8 cellular contexts compared by ENCODE assay signal in genomic region chr16:31032736-31033708, GRCh38. TPM values are rescaled to one million over a fixed set of nuclear protein-coding genes. Genes with fewer than 3 reads are reported as not detected.
DNase-seq lines count a peak whose midpoint lies in the region; ATAC-seq, FAIRE-seq and TF ChIP-seq lines count a peak whose summit lies in the region.

Gene STX4 (plus strand): TSS chr16:31033558. CDS start chr16:31033806, 248 bp downstream.

- dilution Hi-C loops in mammary epithelial cell (cut with HindIII; ENCODE audit: low sequenced_read_pairs), result loop anchor here (10.0 kb wide), 1 partner anchor 112 kb away; no protein-coding TSS in a partner anchor

- CTCF ChIA-PET in A673 (lab: Charles Lee) (interaction anchor here (0.7 kb wide), 1 partner anchor 26 kb away, joined by 3 read pairs; no protein-coding TSS in a partner anchor), mammary epithelial cell (lab: Charles Lee; ENCODE audit: low non-redundant PET) (no interaction called here)

- H3K27me3 ChIP-seq in A673 (replicated peaks; ENCODE audit: insufficient read depth, low read depth, low read length, poor library complexity), result no peaks in the 10 kb centered on the region
- no peaks in the 10 kb centered on the region for H3K27me3 ChIP-seq in WERI-Rb-1 (ENCODE audit: insufficient read depth, low read depth, severe bottlenecking)
- H3K27me3 ChIP-seq in mammary epithelial cell (ENCODE audit: insufficient read depth, low read length), result no peaks in the 10 kb centered on the region
- H3K27me3 ChIP-seq in iPS-20b (ENCODE audit: insufficient read depth, low read length), result no peaks in the 10 kb centered on the region; the same call in 1 of the 2 replicates
- no peaks in the 10 kb centered on the region for H3K27me3 ChIP-seq in small intestine (ENCODE audit: control insufficient read depth in 2 of 2, insufficient read depth in 2 of 2, low read length in 2 of 2)

- H3K36me3 ChIP-seq in A673 (ENCODE audit: insufficient read depth, low read length, poor library complexity, severe bottlenecking) (no peaks in the 10 kb centered on the region), WERI-Rb-1 (no peaks in the 10 kb centered on the region), mammary epithelial cell (ENCODE audit: insufficient read depth, low read length) (no peaks in the 10 kb centered on the region), iPS-20b (ENCODE audit: insufficient read depth, low read depth, low read length) (peaks cover 5% of the 10 kb centered on the region; the same call in 1 of the 2 replicates), small intestine (ENCODE audit: control insufficient read depth in 2 of 2, insufficient read depth in 2 of 2, low read length in 2 of 2) (peaks cover 2 to 5% of the 10 kb centered on the region in 2 donors)

- H3K27ac ChIP-seq in A673 (ENCODE audit: low read depth, low read length, poor library complexity, severe bottlenecking) (peak within 1 kb of the TSS; percentile 83), WERI-Rb-1 (peak within 1 kb of the TSS; percentile 71), mammary epithelial cell (ENCODE audit: insufficient read depth, low read depth, low read length) (peak within 1 kb of the TSS; percentile 78), iPS-20b (ENCODE audit: low read length) (peak within 1 kb of the TSS; percentile 38), small intestine (ENCODE audit: low read depth in 1 of 2, low read length in 1 of 2) (peak within 1 kb of the TSS; percentile 88 to 98)

- intact Hi-C loops in A673 (cut with micrococcal nuclease; ENCODE audit: unreplicated experiment) (no loop called here), mammary epithelial cell (cut with micrococcal nuclease) (loop anchor here (1.0 to 2.0 kb wide), 5 partner anchors 35 to 110 kb away; partner anchors contain the start of genes HSD3B7, VKORC1, ZNF646 and ZNF668)

- peaks cover 22% of the 10 kb centered on the region for H3K79me2 ChIP-seq in mammary epithelial cell (ENCODE audit: insufficient read depth, low read length)

- DNase-seq in A673 (ENCODE audit: low spot score) (peak; percentile 98), NCI-H2196 treated with DMSO at 0.1 percent for 48 hours (lab: John Stamatoyannopoulos, UW; ENCODE audit: unreplicated experiment) (peak; percentile 84), WERI-Rb-1 (peak; percentile 96), mammary epithelial cell (peak; percentile 95), small intestine (peak; percentile 98)

- TSS peak; percentile 79 for BruUV-seq in A673 (replicated peaks; lab: Mats Ljungman, UMichigan)
- TSS peak; percentile 49 for BruUV-seq in mammary epithelial cell (replicated peaks; lab: Mats Ljungman, UMichigan)

- WGBS in mammary epithelial cell (ENCODE audit: low coverage, missing lambda C conversion rate), result 1% methylated on average over 61 of the region's 75 CpGs
- 0 to 1% (median 1%) methylated on average over 75 of the region's 75 CpGs for WGBS in small intestine, 3 donors

- FAIRE-seq in small intestine (lab: Jason Lieb, UNC), result no peak

- in situ Hi-C loops in mammary epithelial cell (cut with MboI; ENCODE audit: low sequenced_read_pairs in 2 of 2), result no loop called here

- H3K4me3 ChIP-seq in A673 (ENCODE audit: low read depth, low read length, poor library complexity, severe bottlenecking) (peak within 1 kb of the TSS; percentile 77), WERI-Rb-1 (ENCODE audit: low read depth, low read length) (peak within 1 kb of the TSS; percentile 81), mammary epithelial cell (replicated peaks in 1 of 3; ENCODE audit: insufficient read depth in 1 of 3, low read depth in 2 of 3, low read length in 3 of 3) (peak within 1 kb of the TSS; percentile 82 to 94 (median 89)), iPS-20b (ENCODE audit: low read length) (peak within 1 kb of the TSS; percentile 82), small intestine (ENCODE audit: low read depth in 1 of 2, low read length in 2 of 2) (peak within 1 kb of the TSS; percentile 96)

- peak within 1 kb of the TSS; percentile 96 for H2AFZ ChIP-seq in mammary epithelial cell (ENCODE audit: low read depth, low read length)

- H3K4me2 ChIP-seq in mammary epithelial cell (ENCODE audit: insufficient read depth, low read depth, low read length), result peak within 1 kb of the TSS; percentile 96

- H3K9ac ChIP-seq in mammary epithelial cell (ENCODE audit: insufficient read depth, low read length), result peak within 1 kb of the TSS; percentile 74
- H3K9ac ChIP-seq in iPS-20b (ENCODE audit: low read depth, low read length), result peak within 1 kb of the TSS; percentile 73; the same call in 1 of the 2 replicates

- POLR2A ChIA-PET in A673 (lab: Charles Lee; ENCODE audit: low non-redundant PET), result interaction anchor here (0.7 kb wide), 1 partner anchor 189 kb away, joined by 3 read pairs; no protein-coding TSS in a partner anchor

- H3K9me3 ChIP-seq in A673 (ENCODE audit: low read depth, low read length, poor library complexity, severe bottlenecking), result no peaks in the 10 kb centered on the region
- no peaks in the 10 kb centered on the region for H3K9me3 ChIP-seq in WERI-Rb-1 (ENCODE audit: severe bottlenecking)
- no peaks in the 10 kb centered on the region for H3K9me3 ChIP-seq in mammary epithelial cell (replicated peaks; ENCODE audit: insufficient read depth, low read length)
- no peaks in the 10 kb centered on the region for H3K9me3 ChIP-seq in iPS-20b (ENCODE audit: insufficient read depth, low read depth, low read length)
- no peaks in the 10 kb centered on the region for H3K9me3 ChIP-seq in small intestine (ENCODE audit: control insufficient read depth, low read depth)

- H4K20me1 ChIP-seq in mammary epithelial cell (ENCODE audit: insufficient read depth, low read length), result no peaks in the 10 kb centered on the region

- ATAC-seq in GM18870 (IDR thresholded peaks at IDR 0.05; ENCODE audit: unreplicated experiment) (peak; percentile 74), HG03135 (IDR thresholded peaks at IDR 0.05; ENCODE audit: unreplicated experiment) (peak; percentile 71)

- peaks cover 7% of the 10 kb centered on the region for H3K4me1 ChIP-seq in A673 (ENCODE audit: insufficient read depth, low read length, poor library complexity, severe bottlenecking)
- peaks cover 12% of the 10 kb centered on the region for H3K4me1 ChIP-seq in mammary epithelial cell (ENCODE audit: insufficient read depth, low read length)
- H3K4me1 ChIP-seq in iPS-20b (ENCODE audit: insufficient read depth, low read length), result no peaks in the 10 kb centered on the region
- peaks cover 0 to 3% of the 10 kb centered on the region in 2 donors for H3K4me1 ChIP-seq in small intestine (ENCODE audit: control insufficient read depth in 2 of 2, insufficient read depth in 1 of 2, low read depth in 1 of 2, low read length in 1 of 2)

- no peak for TF ChIP-seq CTCF in A673 (conservative IDR thresholded peaks at IDR 0.05; ENCODE audit: low read depth, low read length)
- TF ChIP-seq CTCF in WERI-Rb-1 (IDR thresholded peaks at IDR 0.05; ENCODE audit: low read depth, low read length), result no peak
- no peak for TF ChIP-seq CTCF in mammary epithelial cell (conservative IDR thresholded peaks at IDR 0.05 in 1 of 2, IDR thresholded peaks at IDR 0.05 in 1 of 2; ENCODE audit: extremely low read depth in 1 of 2, insufficient read depth in 1 of 2, low read depth in 1 of 2, low read length in 2 of 2)

RNA-seq across cellular contexts. Expression of gene STX4, which starts in this region (rescaled TPM):
- 31.2 and 35.1 TPM in 2 replicates for total RNA-seq in A673 (2021)
- total RNA-seq in mammary epithelial cell, result 10 to 100 TPM; 13.3 to 64.3 TPM
- polyA plus RNA-seq in mammary epithelial cell, result 46.1 TPM
- polyA minus RNA-seq in mammary epithelial cell, result 73.1 TPM
- 100 to 1,000 TPM in 2 of 3 donors, 10 to 100 TPM in 1; 64.6 to 115 (median 111) TPM for polyA plus RNA-seq in small intestine

Comparison
In these comparisons a context has a peak if more than half of its experiments do, and no peak if none do; other contexts are left out.
1. Peak in every context shown above with its lines: DNase-seq, ATAC-seq, H3K4me3 ChIP-seq and H3K27ac ChIP-seq.
2. H3K27ac ChIP-seq: peak in every context shown above with its lines; median percentile 93 in small intestine; 83 in A673; 78 in mammary epithelial cell; 71 in WERI-Rb-1; 38 in iPS-20b.